ENCODE assay signal across 1 cellular context in genomic region chr14:54673193-54674121, GRCh38.
TF ChIP-seq lines count a peak whose summit lies in the region.

No MANE protein-coding gene starts in this region.

TF ChIP-seq in WTC11, 78 proteins besides CTCF, POLR2A, EP300 and RAD21 (continued from another document):
- TF ChIP-seq ARID4B (CRISPR knock-in tag; IDR thresholded peaks at IDR 0.05; ENCODE audit: borderline replicate concordance) (no peak), ETV6 (CRISPR knock-in tag; IDR thresholded peaks at IDR 0.05) (no peak), USF1 (CRISPR knock-in tag; IDR thresholded peaks at IDR 0.05) (no peak), ATF1 (CRISPR knock-in tag; IDR thresholded peaks at IDR 0.05) (no peak), NR3C1 (CRISPR knock-in tag; conservative IDR thresholded peaks at IDR 0.05; ENCODE audit: low read depth) (no peak), ESRRA (CRISPR knock-in tag; IDR thresholded peaks at IDR 0.05; ENCODE audit: borderline replicate concordance) (no peak), ZNF121 (CRISPR knock-in tag; IDR thresholded peaks at IDR 0.05) (no peak), ZSCAN18 (CRISPR knock-in tag; IDR thresholded peaks at IDR 0.05) (no peak), TP53 (CRISPR knock-in tag; IDR thresholded peaks at IDR 0.05) (no peak), MAX (CRISPR knock-in tag; IDR thresholded peaks at IDR 0.05) (no peak), PRDM15 (CRISPR knock-in tag; IDR thresholded peaks at IDR 0.05) (no peak), NFATC4 (CRISPR knock-in tag; IDR thresholded peaks at IDR 0.05) (no peak), ZNF423 (CRISPR knock-in tag; IDR thresholded peaks at IDR 0.05) (no peak)
